8 cellular contexts compared by ENCODE assay signal in genomic region chr10:45001382-45002148, GRCh38. TPM values are rescaled to one million over a fixed set of nuclear protein-coding genes. Genes with fewer than 3 reads are reported as not detected.
DNase-seq lines count a peak whose midpoint lies in the region; ATAC-seq and TF ChIP-seq lines count a peak whose summit lies in the region.

No MANE protein-coding gene starts in this region.

- intact Hi-C loops in adrenal gland (cut with DNase I) (no loop called here), right cardiac atrium (cut with DNase I) (no loop called here)

- H3K4me2 ChIP-seq in DND-41 (ENCODE audit: insufficient read depth, low read length) = peak overlapping the region; percentile 82

- H3K36me3 ChIP-seq in DND-41 (ENCODE audit: insufficient read depth, low read length) (peaks cover 34% of the 10 kb centered on the region), adrenal gland (replicated peaks in 1 of 2) (no peaks in the 10 kb centered on the region), rectal smooth muscle tissue (ENCODE audit: control insufficient read depth, insufficient read depth, low read length) (no peaks in the 10 kb centered on the region)

- TF ChIP-seq CTCF in DND-41 (IDR thresholded peaks at IDR 0.05; ENCODE audit: borderline replicate concordance, extremely low read depth, low read length, poor library complexity, severe bottlenecking) (peak; percentile 43), HL-60 (IDR thresholded peaks at IDR 0.05; ENCODE audit: insufficient read depth, low read length) (no peak), adrenal gland (IDR thresholded peaks at IDR 0.05) (peak in 4 of 6 experiments; percentile 7 to 49 (median 24))

- H3K79me2 ChIP-seq in DND-41 (ENCODE audit: insufficient read depth, low read length) = peaks cover 67% of the 10 kb centered on the region

- peak in 1 of 2 donors; percentile 33 for TF ChIP-seq POLR2A in adrenal gland (IDR thresholded peaks at IDR 0.05)

- WGBS in adrenal gland, 4 donors = 16 to 23% (median 18%) methylated on average over 12 to 13 of the region's 13 CpGs
- 7% methylated on average over 13 of the region's 13 CpGs for WGBS in right cardiac atrium

- peaks cover 52% of the 10 kb centered on the region for H4K20me1 ChIP-seq in DND-41 (ENCODE audit: insufficient read depth, low read length)

- peak; percentile 59 for ATAC-seq in DND-41 (ENCODE audit: insufficient read depth, low read depth)
- ATAC-seq in GM21381 (IDR thresholded peaks at IDR 0.05; ENCODE audit: unreplicated experiment) = peak; percentile 68
- peak; percentile 57 to 59 for ATAC-seq in right cardiac atrium

- H3K27ac ChIP-seq in DND-41 (ENCODE audit: low read length) (peak overlapping the region; percentile 96), HL-60 (replicated peaks) (peak overlapping the region; percentile 59), adrenal gland (peak overlapping the region in 4 of 5 donors; percentile 75 to 98 (median 84)), right cardiac atrium (ENCODE audit: low read length) (peak overlapping the region; percentile 98), rectal smooth muscle tissue (ENCODE audit: low read depth, low read length) (peak overlapping the region; percentile 95)

- H3K9ac ChIP-seq in DND-41 (ENCODE audit: low read depth, low read length) (peak overlapping the region; percentile 83), rectal smooth muscle tissue (ENCODE audit: low read length) (peak overlapping the region; percentile 59)

- no peaks in the 10 kb centered on the region for H3K27me3 ChIP-seq in DND-41 (ENCODE audit: insufficient read depth, low read length, poor library complexity)
- H3K27me3 ChIP-seq in HL-60 (ENCODE audit: insufficient read depth, poor library complexity, severe bottlenecking) = no peaks in the 10 kb centered on the region
- H3K27me3 ChIP-seq in adrenal gland = no peaks in the 10 kb centered on the region
- no peaks in the 10 kb centered on the region for H3K27me3 ChIP-seq in right cardiac atrium (ENCODE audit: control insufficient read depth, insufficient read depth)
- no peaks in the 10 kb centered on the region for H3K27me3 ChIP-seq in rectal smooth muscle tissue (ENCODE audit: control insufficient read depth, insufficient read depth, low read length)

- H3K4me3 ChIP-seq in DND-41 (ENCODE audit: low read depth in 1 of 2, low read length in 2 of 2) (peak overlapping the region; percentile 79 to 98), HL-60 (replicated peaks; ENCODE audit: insufficient read depth, low read length) (peak overlapping the region; percentile 46), adrenal gland (peak overlapping the region; percentile 4 to 80 (median 47)), right cardiac atrium (ENCODE audit: low read length) (peak overlapping the region; percentile 85), rectal smooth muscle tissue (ENCODE audit: low read length) (peak overlapping the region; percentile 85)

- H3K4me1 ChIP-seq in DND-41 (ENCODE audit: insufficient read depth, low read length) (peaks cover 61% of the 10 kb centered on the region), adrenal gland (replicated peaks in 1 of 2) (peaks cover 10 to 53% of the 10 kb centered on the region in 2 donors), right cardiac atrium (ENCODE audit: control insufficient read depth, insufficient read depth, low read length) (peaks cover 12% of the 10 kb centered on the region), rectal smooth muscle tissue (ENCODE audit: control insufficient read depth, insufficient read depth, low read length) (peaks cover 6% of the 10 kb centered on the region)

- H3K9me3 ChIP-seq in DND-41 (ENCODE audit: insufficient read depth, low read length, severe bottlenecking) (no peaks in the 10 kb centered on the region), adrenal gland (replicated peaks in 1 of 3) (no peaks in the 10 kb centered on the region), right cardiac atrium (ENCODE audit: control insufficient read depth, low read length) (no peaks in the 10 kb centered on the region)

- DNase-seq in DND-41 (peak; percentile 69), HL-60 (ENCODE audit: low read depth in 1 of 2, low spot score in 1 of 2) (peak in 1 of 2 experiments; percentile 47), RPMI7951 (ENCODE audit: low read depth) (peak; percentile 82), adrenal gland (peak in 6 of 7 donors; percentile 60 to 80 (median 62)), right cardiac atrium (peak; percentile 72 to 92 (median 87)), NCI-H524 (lab: John Stamatoyannopoulos, UW) (no peak)

- H2AFZ ChIP-seq in DND-41 (ENCODE audit: low read depth, low read length) = peak overlapping the region; percentile 64

RNA-seq across cellular contexts. Expression of gene ZNF22, which starts 0.8 kb away (rescaled TPM):
- 32.5 and 47.1 TPM in 2 replicates for total RNA-seq in RPMI7951 (2014; rRNA removed; shearing (Covaris generic))
- 10 to 100 TPM in 7 of 8 donors, 1 to 10 TPM in 1; 8.0 to 17.3 (median 13.2) TPM for total RNA-seq in adrenal gland
- polyA plus RNA-seq in adrenal gland = 10 to 100 TPM; 10.9 to 21.3 (median 11.7) TPM
- total RNA-seq in right cardiac atrium = 10 to 100 TPM; 15.4 to 20.7 (median 19.2) TPM
- 14.8 TPM for polyA plus RNA-seq in right cardiac atrium

RNA-seq across cellular contexts. Expression of gene DEPP1, which starts 23.0 kb away (rescaled TPM):
- total RNA-seq in RPMI7951 (2014; rRNA removed; shearing (Covaris generic)) = 14.5 and 16.5 TPM in 2 replicates
- total RNA-seq in adrenal gland (100 to 1,000 TPM in 4 of 8 donors, 10 to 100 TPM in 4; 13.2 to 179 (median 95.2) TPM), right cardiac atrium (10 to 100 TPM; 18.8 to 43.8 (median 23.8) TPM)
- polyA plus RNA-seq in adrenal gland (10 to 100 TPM; 17.6 to 86.8 (median 18.2) TPM), right cardiac atrium (32.5 TPM)

RNA-seq across cellular contexts. Expression of gene RASSF4, which starts 42.0 kb away (rescaled TPM):
- total RNA-seq in RPMI7951 (2014; rRNA removed; shearing (Covaris generic)) = 6.8 and 11.1 TPM in 2 replicates
- 10 to 100 TPM in 7 of 8 donors, 1 to 10 TPM in 1; 6.6 to 38.8 (median 25.0) TPM for total RNA-seq in adrenal gland
- 10 to 100 TPM in 2 of 3 donors, 1 to 10 TPM in 1; 5.2 to 47.5 (median 38.3) TPM for polyA plus RNA-seq in adrenal gland
- total RNA-seq in right cardiac atrium = 10 to 100 TPM; 57.9 to 92.1 (median 76.3) TPM
- 45.4 TPM for polyA plus RNA-seq in right cardiac atrium

Comparison
In these comparisons a context has a peak if more than half of its experiments do, and no peak if none do; other contexts are left out.
1. DNase-seq: peak in DND-41 (single experiment), RPMI7951 (single experiment), adrenal gland (6 of 7) and right cardiac atrium (3 of 3); none in NCI-H524 (0 of 2).
2. Peak in every context shown above with its lines, with median percentiles within 50 percentile points of each other: ATAC-seq, H3K27ac ChIP-seq and H3K4me3 ChIP-seq.